Comparison of ENCODE assay signal across 11 cellular contexts in the genomic region with DNA sequence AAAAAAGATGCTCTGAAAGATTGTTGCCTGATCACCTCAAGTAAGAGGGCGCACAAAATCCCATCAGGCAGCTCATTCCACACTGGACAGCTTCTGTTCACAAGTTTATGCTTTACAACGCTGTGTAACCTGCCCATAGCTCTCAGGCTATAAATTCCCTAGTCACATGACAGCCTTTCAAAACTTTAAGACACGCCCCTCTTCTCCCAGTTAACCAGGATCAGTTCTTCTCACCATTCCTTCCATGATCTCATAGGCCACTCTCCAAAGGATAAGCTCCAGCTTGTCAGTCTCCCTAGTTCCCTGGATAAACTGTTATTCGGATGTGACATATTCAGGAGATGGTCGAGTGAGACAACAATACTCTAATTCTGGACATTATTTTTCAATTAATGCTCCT. TPM values are rescaled to one million over a fixed set of nuclear protein-coding genes. Genes with fewer than 3 reads are reported as not detected.
DNase-seq lines count a peak whose midpoint lies in the region; ATAC-seq lines count a peak whose summit lies in the region.
"Had no signal": no experiment of that assay in that cellular context is flagged by ENCODE, and none has a peak within 500 bp of the region (broad histone marks: within the 10 kb centered on the region; RNA-seq: fewer than 3 reads in every experiment).

No MANE protein-coding gene starts in this region.

- H3K36me3 Mint-ChIP-seq in stimulated activated naive CD8-positive, alpha-beta T cell treated with anti-CD3 and anti-CD28 coated beads, Interleukin-15, Interleukin-2, amounts not matched to agents 100 ng/mL and 50 ng/mL, for 24 hours (ENCODE audit: low read depth) = peaks cover 61% of the 10 kb centered on the region
- no peaks in the 10 kb centered on the region for H3K36me3 Mint-ChIP-seq in immature natural killer cell

- ATAC-seq in stimulated activated naive CD8-positive, alpha-beta T cell treated with anti-CD3 and anti-CD28 coated beads, Interleukin-15, Interleukin-2, amounts not matched to agents 100 U/mL and 50 U/mL, for 24 hours = no peak
- ATAC-seq in HG03457 (IDR thresholded peaks at IDR 0.05; ENCODE audit: unreplicated experiment) (no peak), HG03442 (IDR thresholded peaks at IDR 0.05; ENCODE audit: unreplicated experiment) (no peak)

- no peaks in the 10 kb centered on the region for H3K27me3 Mint-ChIP-seq in stimulated activated naive CD8-positive, alpha-beta T cell treated with anti-CD3 and anti-CD28 coated beads, Interleukin-15, Interleukin-2, amounts not matched to agents 100 ng/mL and 50 ng/mL, for 24 hours
- H3K27me3 Mint-ChIP-seq in immature natural killer cell (ENCODE audit: low read depth in 3 of 3) = peaks cover 0 to 1% (median 0%) of the 10 kb centered on the region in 3 donors

- DNase-seq in stimulated activated naive CD8-positive, alpha-beta T cell treated with anti-CD3 and anti-CD28 coated beads, Interleukin-15, Interleukin-2, amounts not matched to agents 100 U/mL and 50 U/mL, for 24 hours = no peak
- DNase-seq in amniotic epithelial cell (ENCODE audit: low read depth) (peak; percentile 82), immature natural killer cell (no peak), NCI-H748 (lab: John Stamatoyannopoulos, UW; ENCODE audit: unreplicated experiment) (no peak)
- no peak for DNase-seq in stimulated activated CD4-positive, alpha-beta T cell treated with anti-CD3 and anti-CD28 coated beads, Interleukin-12 subunit alpha, Interleukin-12 subunit beta, amount 100 ng/mL, for 4 hours
- DNase-seq: DND-41, GOT3, NCI-H2081 treated with DMSO at 0.1 percent for 48 hours had no signal

- H3K4me1 Mint-ChIP-seq in stimulated activated naive CD8-positive, alpha-beta T cell treated with anti-CD3 and anti-CD28 coated beads, Interleukin-15, Interleukin-2, amounts not matched to agents 100 ng/mL and 50 ng/mL, for 24 hours (ENCODE audit: low read depth) = peaks cover 93% of the 10 kb centered on the region
- H3K4me1 Mint-ChIP-seq in immature natural killer cell = peaks cover 80 to 98% of the 10 kb centered on the region in 2 donors

- H3K27ac Mint-ChIP-seq in stimulated activated naive CD8-positive, alpha-beta T cell treated with anti-CD3 and anti-CD28 coated beads, Interleukin-15, Interleukin-2, amounts not matched to agents 100 ng/mL and 50 ng/mL, for 24 hours = peak overlapping the region; percentile 51
- H3K27ac Mint-ChIP-seq in immature natural killer cell = peak overlapping the region; percentile 2 to 78 (median 54)

- no peaks in the 10 kb centered on the region for H3K9me3 Mint-ChIP-seq in stimulated activated naive CD8-positive, alpha-beta T cell treated with anti-CD3 and anti-CD28 coated beads, Interleukin-15, Interleukin-2, amounts not matched to agents 100 ng/mL and 50 ng/mL, for 24 hours
- no peaks in the 10 kb centered on the region for H3K9me3 Mint-ChIP-seq in immature natural killer cell

- no peak overlapping the region for H3K4me3 Mint-ChIP-seq in stimulated activated naive CD8-positive, alpha-beta T cell treated with anti-CD3 and anti-CD28 coated beads, Interleukin-15, Interleukin-2, amounts not matched to agents 100 ng/mL and 50 ng/mL, for 24 hours
- no peak overlapping the region for H3K4me3 Mint-ChIP-seq in immature natural killer cell

RNA-seq across cellular contexts. Expression of gene ADNP, which starts 15.0 kb away (rescaled TPM):
- 1 to 10 TPM; 3.0 to 8.4 (median 3.8) TPM for polyA plus RNA-seq in immature natural killer cell

RNA-seq across cellular contexts. Expression of gene DPM1, which starts 42.1 kb away (rescaled TPM):
- polyA plus RNA-seq in immature natural killer cell = 10 to 100 TPM; 46.6 to 61.8 (median 52.8) TPM

RNA-seq across cellular contexts. Expression of gene MOCS3, which starts 42.4 kb away (rescaled TPM):
- polyA plus RNA-seq in immature natural killer cell = 1 to 10 TPM; 2.9 to 3.7 (median 3.1) TPM
